ENCODE assay signal across 26 cellular contexts in genomic region chr5:6743161-6743560, GRCh38. TPM values are rescaled to one million over a fixed set of nuclear protein-coding genes. Genes with fewer than 3 reads are reported as not detected.
DNase-seq lines count a peak whose midpoint lies in the region; TF ChIP-seq lines count a peak whose summit lies in the region.
"Had no signal": no experiment of that assay in that cellular context is flagged by ENCODE, and none has a peak within 500 bp of the region (broad histone marks: within the 10 kb centered on the region; RNA-seq: fewer than 3 reads in every experiment).

No MANE protein-coding gene starts in this region.

- no peak overlapping the region for H3K4ac ChIP-seq in neuronal stem cell (ENCODE audit: low read length)

- H2AFZ ChIP-seq in neuronal stem cell (ENCODE audit: low read length): no peak overlapping the region

- H2BK15ac ChIP-seq in neuronal stem cell (ENCODE audit: low read length): no peak overlapping the region

- H2BK12ac ChIP-seq in neuronal stem cell (ENCODE audit: low read length): no peak overlapping the region

- H3K9me3 Mint-ChIP-seq in brain: no peaks in the 10 kb centered on the region
- H3K9me3 Mint-ChIP-seq: activated naive CD8-positive, alpha-beta T cell treated with anti-CD3 and anti-CD28 coated beads, Interleukin-2, amount 10 ng/mL, durations not matched to agents 7 days and 5 days; activated T-helper 1 cell treated with anti-CD3 and anti-CD28 coated beads, Interleukin-12 subunit alpha, Interleukin-12 subunit beta, Interleukin-2, Interleukin-4 antibody, amounts not matched to agents 30 ng/mL and 10 ng/mL and 1 ng/mL, durations not matched to agents 14 hours and 24 hours and 36 hours; central memory CD8-positive, alpha-beta T cell had no signal

- H3K4me1 ChIP-seq in A673 (ENCODE audit: insufficient read depth, low read length, poor library complexity, severe bottlenecking) (peaks cover 15% of the 10 kb centered on the region), neuronal stem cell (ENCODE audit: control insufficient read depth in 2 of 2, insufficient read depth in 1 of 2, low read depth in 1 of 2, low read length in 2 of 2) (peaks cover 0 to 3% of the 10 kb centered on the region in 2 donors)

- H3K27me3 ChIP-seq in A673 (replicated peaks; ENCODE audit: insufficient read depth, low read depth, low read length, poor library complexity) (no peaks in the 10 kb centered on the region), neuronal stem cell (ENCODE audit: control insufficient read depth in 3 of 3, insufficient read depth in 3 of 3, low read depth in 1 of 3, low read length in 3 of 3) (no peaks in the 10 kb centered on the region)
- H3K27me3 ChIP-seq: left lung, Peyer's patch, SJSA1, transverse colon had no signal

- H3K4me3 Mint-ChIP-seq in brain: no peak overlapping the region
- H3K4me3 Mint-ChIP-seq: activated naive CD8-positive, alpha-beta T cell treated with anti-CD3 and anti-CD28 coated beads, Interleukin-2, amount 10 ng/mL, durations not matched to agents 7 days and 5 days; activated T-helper 1 cell treated with anti-CD3 and anti-CD28 coated beads, Interleukin-12 subunit alpha, Interleukin-12 subunit beta, Interleukin-2, Interleukin-4 antibody, amounts not matched to agents 30 ng/mL and 10 ng/mL and 1 ng/mL, durations not matched to agents 14 hours and 24 hours and 36 hours; central memory CD8-positive, alpha-beta T cell had no signal

- intact Hi-C loops in A673 (cut with micrococcal nuclease; ENCODE audit: unreplicated experiment): loop anchor here (10.0 kb wide), 2 partner anchors 448 to 1248 kb away; no protein-coding TSS in a partner anchor

- in situ Hi-C loops in G401 (cut with HindIII; ENCODE audit: low sequenced_read_pairs): no loop called here

- H3K9me3 ChIP-seq in A673 (ENCODE audit: low read depth, low read length, poor library complexity, severe bottlenecking) (no peaks in the 10 kb centered on the region), neuronal stem cell (replicated peaks in 1 of 2; ENCODE audit: control insufficient read depth in 2 of 2, insufficient read depth in 1 of 2, low read depth in 1 of 2, low read length in 2 of 2) (no peaks in the 10 kb centered on the region)
- H3K9me3 ChIP-seq: left lung, Peyer's patch, SJSA1, transverse colon had no signal

- POLR2A ChIA-PET in A673 (lab: Charles Lee; ENCODE audit: low non-redundant PET): no interaction called here

- H3K27ac Mint-ChIP-seq in brain: peak overlapping the region in 3 of 5 experiments; percentile 7 to 36 (median 24)
- H3K27ac Mint-ChIP-seq: activated naive CD8-positive, alpha-beta T cell treated with anti-CD3 and anti-CD28 coated beads, Interleukin-2, amount 10 ng/mL, durations not matched to agents 7 days and 5 days; activated T-helper 1 cell treated with anti-CD3 and anti-CD28 coated beads, Interleukin-12 subunit alpha, Interleukin-12 subunit beta, Interleukin-2, Interleukin-4 antibody, amounts not matched to agents 30 ng/mL and 10 ng/mL and 1 ng/mL, durations not matched to agents 14 hours and 24 hours and 36 hours had no signal

- no peaks in the 10 kb centered on the region for H3K27me3 Mint-ChIP-seq in brain
- H3K27me3 Mint-ChIP-seq: activated naive CD8-positive, alpha-beta T cell treated with anti-CD3 and anti-CD28 coated beads, Interleukin-2, amount 10 ng/mL, durations not matched to agents 7 days and 5 days; central memory CD8-positive, alpha-beta T cell had no signal

- H3K23ac ChIP-seq in neuronal stem cell (ENCODE audit: low read depth, low read length, poor library complexity): peak overlapping the region; percentile 26

- H2AK5ac ChIP-seq in neuronal stem cell (ENCODE audit: low read depth, low read length): no peak overlapping the region

- H3K9ac ChIP-seq in neuronal stem cell (ENCODE audit: low read depth, low read length, poor library complexity): peak overlapping the region; percentile 25

- peaks cover 9% of the 10 kb centered on the region for H3K4me1 Mint-ChIP-seq in brain

- peak; percentile 76 for DNase-seq in A673 (ENCODE audit: low spot score)
- DNase-seq in G401 (ENCODE audit: low spot score): peak; percentile 67
- DNase-seq in neuronal stem cell (ENCODE audit: low spot score): no peak
- DNase-seq in glomerular visceral epithelial cell (ENCODE audit: extremely low spot score): no peak
- no peak for DNase-seq in putamen (ENCODE audit: low spot score)
- no peak for DNase-seq in NCI-H146 (lab: John Stamatoyannopoulos, UW)
- DNase-seq: activated CD4-positive, CD25-positive, alpha-beta regulatory T cell treated with anti-CD3 and anti-CD28 coated beads, Interleukin-2, amount 50 U/mL, for 72 hours; activated naive CD8-positive, alpha-beta T cell treated with anti-CD3 and anti-CD28 coated beads, Interleukin-2, amount 10 ng/mL, durations not matched to agents 7 days and 5 days; DND-41; KG1; left lung; MM.1S; NCI-H1417; NCI-H2081 treated with DMSO at 0.1 percent for 48 hours; NCI-H345; nucleus accumbens; retina; small intestine; stimulated activated CD4-positive, alpha-beta T cell treated with anti-CD3 and anti-CD28 coated beads, Interleukin-2, amount 100 ng/mL, for 24 hours; transverse colon had no signal

- H3K4me3 ChIP-seq in A673 (ENCODE audit: low read depth, low read length, poor library complexity, severe bottlenecking) (no peak overlapping the region), neuronal stem cell (ENCODE audit: low read length in 2 of 2) (no peak overlapping the region)
- H3K4me3 ChIP-seq: left lung, Peyer's patch, SJSA1, transverse colon had no signal

- TF ChIP-seq CTCF in A673 (conservative IDR thresholded peaks at IDR 0.05; ENCODE audit: low read depth, low read length): no peak
- no peak for TF ChIP-seq CTCF in brain (conservative IDR thresholded peaks at IDR 0.05)

- peaks cover 52% of the 10 kb centered on the region for H3K36me3 Mint-ChIP-seq in brain

- peak overlapping the region; percentile 33 for H3K14ac ChIP-seq in neuronal stem cell (ENCODE audit: low read length)

- CTCF ChIA-PET in A673 (lab: Charles Lee): interaction anchor here (0.6 kb wide), 1 partner anchor 15 kb away, joined by 3 read pairs; no protein-coding TSS in a partner anchor

- H2BK120ac ChIP-seq in neuronal stem cell (ENCODE audit: low read depth, low read length): no peak overlapping the region

- H3K79me1 ChIP-seq in neuronal stem cell (ENCODE audit: low read depth, low read length): peaks cover 11% of the 10 kb centered on the region

- no peak overlapping the region for H3K18ac ChIP-seq in neuronal stem cell (ENCODE audit: low read length)

- H3K4me2 ChIP-seq in neuronal stem cell (ENCODE audit: insufficient read depth, low read length, poor library complexity, severe bottlenecking): no peak overlapping the region

- peak overlapping the region; percentile 33 for H3K27ac ChIP-seq in A673 (ENCODE audit: low read depth, low read length, poor library complexity, severe bottlenecking)
- no peak overlapping the region for H3K27ac ChIP-seq in neuronal stem cell (replicated peaks; ENCODE audit: low read length)
- H3K27ac ChIP-seq: C4-2B, left lung, Peyer's patch, SJSA1, transverse colon had no signal

- H4K8ac ChIP-seq in neuronal stem cell (ENCODE audit: low read depth, low read length): no peak overlapping the region

- H3K36me3 ChIP-seq in A673 (ENCODE audit: insufficient read depth, low read length, poor library complexity, severe bottlenecking) (peaks cover 52% of the 10 kb centered on the region), neuronal stem cell (replicated peaks in 1 of 2; ENCODE audit: control insufficient read depth in 2 of 2, insufficient read depth in 2 of 2, low read length in 2 of 2) (peaks cover 30 to 99% of the 10 kb centered on the region in 2 donors)

- WGBS in neuronal stem cell (ENCODE audit: extremely low coverage in 2 of 2, insufficient read length in 2 of 2, insufficient replicate concordance in 1 of 2), 2 donors: no CpG with 5 or more reads among the region's 10 CpGs

- no peak overlapping the region for H4K91ac ChIP-seq in neuronal stem cell (ENCODE audit: low read depth, low read length, poor library complexity)

- no TSS peak for BruUV-seq in A673 (replicated peaks; lab: Mats Ljungman, UMichigan)

- no peak overlapping the region for H2BK5ac ChIP-seq in neuronal stem cell (ENCODE audit: low read length)

RNA-seq across cellular contexts. Expression of gene TENT4A, which starts 29.9 kb away (rescaled TPM):
- 51.7 and 57.1 TPM in 2 replicates for total RNA-seq in A673 (2021)
- 3.3 and 4.9 TPM in 2 replicates for total RNA-seq in G401 (2014; rRNA removed; shearing (Covaris generic))
- polyA plus RNA-seq in brain (ENCODE audit: insufficient read depth, low read depth, low replicate concordance): 20.8 TPM
- polyA plus RNA-seq in neuronal stem cell (2013, experiment 1 of 2): 27.1 TPM
- 25.7 TPM for polyA plus RNA-seq in neuronal stem cell (2013, experiment 2 of 2)

Comparison
In these comparisons a context has a peak if more than half of its experiments do, and no peak if none do; other contexts are left out.
1. DNase-seq: peak in A673 (single experiment) and G401 (single experiment); none in neuronal stem cell (single experiment), glomerular visceral epithelial cell (single experiment), putamen (single experiment) and NCI-H146 (single experiment).